Comparison of ENCODE assay signal across 16 cellular contexts in genomic region chr13:113013878-113014751, GRCh38.
"Had no signal": no experiment of that assay in that cellular context is flagged by ENCODE, and none has a peak within 500 bp of the region (broad histone marks: within the 10 kb centered on the region; RNA-seq: fewer than 3 reads in every experiment).

No MANE protein-coding gene starts in this region.

- H3K4me1 ChIP-seq: transverse colon had no signal

- H3K4me3 Mint-ChIP-seq: activated naive CD4-positive, alpha-beta T cell treated with anti-CD3 and anti-CD28 coated beads, Interleukin-2, amount 50 U/mL, for 24 hours; nephron progenitor cell; stimulated activated effector memory CD8-positive, alpha-beta T cell treated with anti-CD3 and anti-CD28 coated beads, Interleukin-12 subunit alpha, Interleukin-12 subunit beta, amount 100 ng/mL, for 72 hours had no signal

- H3K36me3 Mint-ChIP-seq: activated naive CD4-positive, alpha-beta T cell treated with anti-CD3 and anti-CD28 coated beads, Interleukin-2, amount 50 U/mL, for 24 hours; stimulated activated effector memory CD8-positive, alpha-beta T cell treated with anti-CD3 and anti-CD28 coated beads, Interleukin-12 subunit alpha, Interleukin-12 subunit beta, amount 100 ng/mL, for 72 hours had no signal

- H3K27me3 ChIP-seq: pancreas, right atrium auricular region, transverse colon had no signal

- H3K27ac ChIP-seq: right atrium auricular region, SK-N-MC, transverse colon had no signal

- ATAC-seq: left lobe of liver; stimulated activated effector memory CD8-positive, alpha-beta T cell treated with anti-CD3 and anti-CD28 coated beads, Interleukin-12 subunit alpha, Interleukin-12 subunit beta, amount 100 ng/mL, for 72 hours had no signal

- DNase-seq: activated CD4-positive, CD25-positive, alpha-beta regulatory T cell; activated effector memory CD4-positive, alpha-beta T cell treated with Interleukin-2 at 50 U/mL for 16 hours; activated T-cell treated with anti-CD3 and anti-CD28 coated beads, Interleukin-2, amount 50 U/mL, for 1 hour; cerebellar nuclear complex; dermis blood vessel endothelial cell; erythroblast; mesenchymal stem cell; nephron progenitor cell; T-helper 1 cell; transverse colon had no signal

- H3K27ac Mint-ChIP-seq: activated naive CD4-positive, alpha-beta T cell treated with anti-CD3 and anti-CD28 coated beads, Interleukin-2, amount 50 U/mL, for 24 hours; nephron progenitor cell; stimulated activated effector memory CD8-positive, alpha-beta T cell treated with anti-CD3 and anti-CD28 coated beads, Interleukin-12 subunit alpha, Interleukin-12 subunit beta, amount 100 ng/mL, for 72 hours had no signal

- H3K9me3 Mint-ChIP-seq: activated naive CD4-positive, alpha-beta T cell treated with anti-CD3 and anti-CD28 coated beads, Interleukin-2, amount 50 U/mL, for 24 hours; stimulated activated effector memory CD8-positive, alpha-beta T cell treated with anti-CD3 and anti-CD28 coated beads, Interleukin-12 subunit alpha, Interleukin-12 subunit beta, amount 100 ng/mL, for 72 hours had no signal

- H3K4me3 ChIP-seq: pancreas, right atrium auricular region, SK-N-MC, transverse colon had no signal

- H3K36me3 ChIP-seq: right atrium auricular region, transverse colon had no signal

- H3K27me3 Mint-ChIP-seq: activated naive CD4-positive, alpha-beta T cell treated with anti-CD3 and anti-CD28 coated beads, Interleukin-2, amount 50 U/mL, for 24 hours had no signal

- H3K9me3 ChIP-seq: pancreas, right atrium auricular region, transverse colon had no signal
